9 cellular contexts compared by ENCODE assay signal in the genomic region with DNA sequence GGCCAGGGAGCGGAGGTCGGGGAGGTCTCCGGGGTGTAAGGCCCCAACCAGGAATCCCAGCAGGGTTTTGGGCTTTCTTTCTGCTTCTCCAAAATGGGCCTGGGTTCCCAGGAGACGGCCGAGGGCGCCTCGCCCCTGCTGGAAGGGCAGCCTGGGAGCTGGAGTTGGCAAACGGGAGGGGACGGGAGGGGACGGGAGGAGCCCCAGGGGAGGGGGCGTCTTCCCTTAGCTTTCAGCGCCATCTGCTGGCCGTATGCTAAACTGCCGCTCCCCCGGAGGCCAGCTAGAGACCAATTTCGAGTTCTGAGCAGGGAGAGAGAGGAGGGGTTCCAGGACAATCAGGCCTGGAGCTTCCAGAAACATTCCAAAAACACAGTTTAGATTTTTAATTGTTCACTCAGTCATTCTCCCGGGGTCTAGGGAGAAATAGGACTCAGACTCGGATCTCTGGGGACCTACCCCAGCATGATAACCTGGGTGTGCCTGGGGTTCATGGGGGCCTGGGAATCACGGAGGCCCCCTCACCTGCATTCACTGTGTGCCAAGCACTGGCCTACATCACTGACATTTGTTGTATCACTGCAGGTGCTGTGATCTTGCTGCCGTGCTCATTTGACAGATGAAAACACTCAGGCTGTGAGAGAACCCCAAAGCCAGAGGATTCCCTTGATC. TPM values are rescaled to one million over a fixed set of nuclear protein-coding genes. Genes with fewer than 3 reads are reported as not detected.
DNase-seq lines count a peak whose midpoint lies in the region; ATAC-seq and TF ChIP-seq lines count a peak whose summit lies in the region.
"Had no signal": no experiment of that assay in that cellular context is flagged by ENCODE, and none has a peak within 500 bp of the region (broad histone marks: within the 10 kb centered on the region; RNA-seq: fewer than 3 reads in every experiment).

No MANE protein-coding gene starts in this region.

- H3K9me3 ChIP-seq in Caco-2 (no peaks in the 10 kb centered on the region), esophagus squamous epithelium (no peaks in the 10 kb centered on the region)

- no peaks in the 10 kb centered on the region for H3K36me3 Mint-ChIP-seq in Caco-2 (ENCODE audit: insufficient read depth, unreplicated experiment)
- no peaks in the 10 kb centered on the region for H3K36me3 Mint-ChIP-seq in nephron (ENCODE audit: low read depth)
- no peaks in the 10 kb centered on the region for H3K36me3 Mint-ChIP-seq in stimulated activated naive B cell treated with anti-CD40 and anti-IgM and Interleukin-4, amounts not matched to agents 10 μg/mL and 1 μg/mL and 100 μg/mL, for 72 hours
- H3K36me3 Mint-ChIP-seq: activated naive CD8-positive, alpha-beta T cell had no signal

- peak; percentile 86 to 93 for DNase-seq in Caco-2
- peak; percentile 85 for DNase-seq in HuH-7 (ENCODE audit: low spot score)
- peak; percentile 79 for DNase-seq in OCI-M1 (lab: John Stamatoyannopoulos, UW)
- peak; percentile 76 for DNase-seq in activated T-cell treated with anti-CD3 and anti-CD28 coated beads for 48 hours (ENCODE audit: low read depth)
- no peak for DNase-seq in esophagus squamous epithelium (lab: John Stamatoyannopoulos, UW)
- peak; percentile 63 for DNase-seq in stimulated activated naive B cell treated with anti-CD40 and anti-IgM and Interleukin-4, amounts not matched to agents 10 μg/mL and 1 μg/mL and 100 μg/mL, for 72 hours

- POLR2A ChIA-PET in Caco-2 (lab: Charles Lee), result interaction anchor here (0.5 to 1.1 kb wide), 3 partner anchors 23 to 1636 kb away, joined by 4 read pairs; partner anchors contain the start of gene ZBTB43

- H3K4me1 ChIP-seq in Caco-2 (no peaks in the 10 kb centered on the region), esophagus squamous epithelium (peaks cover 0 to 17% (median 6%) of the 10 kb centered on the region in 3 donors)

- H3K4me3 ChIP-seq in Caco-2 (ENCODE audit: low read depth, low read length) (no peak overlapping the region), esophagus squamous epithelium (peak overlapping the region in 2 of 4 donors; percentile 16 to 43)

- H3K27me3 ChIP-seq in Caco-2 (replicated peaks; ENCODE audit: control insufficient read depth, insufficient read depth, low read length) (no peaks in the 10 kb centered on the region), esophagus squamous epithelium (peaks cover 0 to 94% (median 0%) of the 10 kb centered on the region in 4 donors)

- peak overlapping the region; percentile 48 for H3K4me3 Mint-ChIP-seq in Caco-2 (ENCODE audit: unreplicated experiment)
- H3K4me3 Mint-ChIP-seq in nephron, result peak overlapping the region in 2 of 3 experiments; percentile 19 to 32
- no peak overlapping the region for H3K4me3 Mint-ChIP-seq in stimulated activated naive B cell treated with anti-CD40 and anti-IgM and Interleukin-4, amounts not matched to agents 10 μg/mL and 1 μg/mL and 100 μg/mL, for 72 hours
- H3K4me3 Mint-ChIP-seq: activated naive CD8-positive, alpha-beta T cell had no signal

- H3K27ac Mint-ChIP-seq in Caco-2 (ENCODE audit: unreplicated experiment), result no peak overlapping the region
- no peak overlapping the region for H3K27ac Mint-ChIP-seq in nephron
- no peak overlapping the region for H3K27ac Mint-ChIP-seq in stimulated activated naive B cell treated with anti-CD40 and anti-IgM and Interleukin-4, amounts not matched to agents 10 μg/mL and 1 μg/mL and 100 μg/mL, for 72 hours
- H3K27ac Mint-ChIP-seq: activated naive CD8-positive, alpha-beta T cell had no signal

- H3K27ac ChIP-seq in esophagus squamous epithelium, result no peak overlapping the region

- H3K36me3 ChIP-seq in Caco-2 (ENCODE audit: control insufficient read depth, insufficient read depth, low read length), result no peaks in the 10 kb centered on the region
- H3K36me3 ChIP-seq in esophagus squamous epithelium, result no peaks in the 10 kb centered on the region

- intact Hi-C loops in Caco-2 (cut with micrococcal nuclease; ENCODE audit: unreplicated experiment), result loop anchor here (1.0 to 2.0 kb wide), 2 partner anchors 77 to 171 kb away; no protein-coding TSS in a partner anchor
- intact Hi-C loops in esophagus squamous epithelium (cut with DNase I), result loop anchor here (2.0 to 5.0 kb wide), 2 partner anchors 77 to 170 kb away; partner anchors contain the start of gene LMX1B

- H3K27me3 Mint-ChIP-seq in Caco-2 (ENCODE audit: insufficient read depth, unreplicated experiment), result peaks cover 3% of the 10 kb centered on the region
- peaks cover 24% of the 10 kb centered on the region for H3K27me3 Mint-ChIP-seq in nephron (ENCODE audit: low read depth)
- H3K27me3 Mint-ChIP-seq in stimulated activated naive B cell treated with anti-CD40 and anti-IgM and Interleukin-4, amounts not matched to agents 10 μg/mL and 1 μg/mL and 100 μg/mL, for 72 hours, result peaks cover 52 to 66% of the 10 kb centered on the region in 2 donors

- CTCF ChIA-PET in Caco-2 (lab: Charles Lee), result interaction anchor here (0.5 to 5.3 kb wide), 34 partner anchors 9 to 1548 kb away, joined by 3 to 227 read pairs (median 4); partner anchors contain the start of genes LMX1B, RALGPS1 and ZBTB43

- no peaks in the 10 kb centered on the region for H3K4me1 Mint-ChIP-seq in Caco-2 (ENCODE audit: low read depth, unreplicated experiment)
- H3K4me1 Mint-ChIP-seq in nephron, result peaks cover 13% of the 10 kb centered on the region
- H3K4me1 Mint-ChIP-seq in stimulated activated naive B cell treated with anti-CD40 and anti-IgM and Interleukin-4, amounts not matched to agents 10 μg/mL and 1 μg/mL and 100 μg/mL, for 72 hours, result peaks cover 3 to 6% of the 10 kb centered on the region in 2 donors

- TF ChIP-seq CTCF in Caco-2 (IDR thresholded peaks at IDR 0.05; ENCODE audit: insufficient read depth in 1 of 2, low read depth in 1 of 2, low read length in 1 of 2, severe bottlenecking in 1 of 2, unreplicated experiment in 1 of 2) (peak; percentile 95 to 96), esophagus squamous epithelium (IDR thresholded peaks at IDR 0.05) (peak; percentile 92 to 95 (median 94)), nephron (IDR thresholded peaks at IDR 0.05; ENCODE audit: unreplicated experiment in 3 of 3) (peak; percentile 96 to 99 (median 98))

- TF ChIP-seq POLR2A in esophagus squamous epithelium (IDR thresholded peaks at IDR 0.05), result no peak

- H3K9me3 Mint-ChIP-seq in Caco-2 (ENCODE audit: unreplicated experiment), result no peaks in the 10 kb centered on the region
- H3K9me3 Mint-ChIP-seq in nephron, result peaks cover 2% of the 10 kb centered on the region
- no peaks in the 10 kb centered on the region for H3K9me3 Mint-ChIP-seq in stimulated activated naive B cell treated with anti-CD40 and anti-IgM and Interleukin-4, amounts not matched to agents 10 μg/mL and 1 μg/mL and 100 μg/mL, for 72 hours

- WGBS in esophagus squamous epithelium, 2 donors, result 10 to 24% methylated on average over 11 to 18 of the region's 20 CpGs

- peak; percentile 89 to 93 for ATAC-seq in stimulated activated naive B cell treated with anti-CD40 and anti-IgM and Interleukin-4, amounts not matched to agents 10 μg/mL and 1 μg/mL and 100 μg/mL, for 72 hours (replicated peaks)
- ATAC-seq in HG03045 (IDR thresholded peaks at IDR 0.05; ENCODE audit: unreplicated experiment), result no peak

- no TSS peak for BruUV-seq in Caco-2 (replicated peaks; lab: Mats Ljungman, UMichigan)

RNA-seq across cellular contexts. Expression of gene ZBTB43, which starts 23.0 kb away (rescaled TPM):
- total RNA-seq in Caco-2 (2022), result 17.7 and 18.5 TPM in 2 replicates
- total RNA-seq in esophagus squamous epithelium, result 10 to 100 TPM in 3 of 4 donors, 1 to 10 TPM in 1; 9.9 to 14.3 (median 12.9) TPM

Comparison
In these comparisons a context has a peak if more than half of its experiments do, and no peak if none do; other contexts are left out.
1. H3K4me3 Mint-ChIP-seq: peak in Caco-2 (single experiment) and nephron (2 of 3); none in stimulated activated naive B cell treated with anti-CD40 and anti-IgM and Interleukin-4, amounts not matched to agents 10 μg/mL and 1 μg/mL and 100 μg/mL, for 72 hours (0 of 2).
2. Peak in every context shown above with its lines, with median percentiles within 50 percentile points of each other: CTCF ChIP-seq.